In genomic region chr6:96013531-96013930, GRCh38 we compare ENCODE assay signal across 2 cellular contexts.
TF ChIP-seq lines count a peak whose summit lies in the region.

No MANE protein-coding gene starts in this region.

TF ChIP-seq in WTC11, 78 proteins besides CTCF, POLR2A, EP300 and RAD21 (continued from another document):
- TF ChIP-seq HMGXB4 (CRISPR knock-in tag; IDR thresholded peaks at IDR 0.05) (no peak), GABPB1 (CRISPR knock-in tag; IDR thresholded peaks at IDR 0.05) (no peak), EMX1 (CRISPR knock-in tag; IDR thresholded peaks at IDR 0.05) (no peak), MYBL2 (CRISPR knock-in tag; IDR thresholded peaks at IDR 0.05) (no peak)
TF ChIP-seq in WTC11: peak in this region for 0.

TF ChIP-seq in neural cell, 6 proteins besides CTCF, POLR2A, EP300 and RAD21 (continued from another document):
- TF ChIP-seq REST (IDR thresholded peaks at IDR 0.05; ENCODE audit: borderline replicate concordance) = no peak
- TF ChIP-seq MXI1 (conservative IDR thresholded peaks at IDR 0.05; ENCODE audit: poor library complexity, severe bottlenecking) = no peak
- TF ChIP-seq SMC3 (conservative IDR thresholded peaks at IDR 0.05; ENCODE audit: poor library complexity) = no peak
- TF ChIP-seq EZH2 (IDR thresholded peaks at IDR 0.05; ENCODE audit: borderline replicate concordance, insufficient read depth, low read length, poor library complexity, severe bottlenecking) = no peak
- no peak for TF ChIP-seq POLR2AphosphoS5 (IDR thresholded peaks at IDR 0.05)
TF ChIP-seq in neural cell: peak in this region for 0.
